In genomic region chr12:9510387-9511011, GRCh38 we compare ENCODE assay signal across 7 cellular contexts.
DNase-seq lines count a peak whose midpoint lies in the region; ATAC-seq, FAIRE-seq and TF ChIP-seq lines count a peak whose summit lies in the region.
"Not testable (repeated sequence)": the region's sequence is repeated elsewhere in the genome, so short reads cannot be mapped to it uniquely, and the experiment has no call there.

No MANE protein-coding gene starts in this region.

- H3K36me3 ChIP-seq in CD4-positive, alpha-beta memory T cell (ENCODE audit: insufficient read depth, low read length); Karpas-422 (ENCODE audit: insufficient read depth, low read length); SU-DHL-6 (ENCODE audit: low read length): not testable (repeated sequence)

- not testable (repeated sequence) for H3K36me3 Mint-ChIP-seq in CD4-positive, alpha-beta memory T cell; MCF 10A (ENCODE audit: insufficient read depth, unreplicated experiment); naive B cell

- H3K9me3 Mint-ChIP-seq in CD4-positive, alpha-beta memory T cell; MCF 10A (ENCODE audit: unreplicated experiment); naive B cell: not testable (repeated sequence)

- not testable (repeated sequence) for H3K27ac ChIP-seq in CD4-positive, alpha-beta memory T cell (ENCODE audit: low read depth, low read length)
- peak overlapping the region; percentile 60 for H3K27ac ChIP-seq in Karpas-422 (ENCODE audit: low read length)
- H3K27ac ChIP-seq in SU-DHL-6 (ENCODE audit: low read depth, low read length) = peak overlapping the region; percentile 91

- not testable (repeated sequence) for H3K79me2 ChIP-seq in Karpas-422 (ENCODE audit: low read length); SU-DHL-6 (ENCODE audit: insufficient read depth, low read length)

- BruUV-seq in MCF 10A (replicated peaks; lab: Mats Ljungman, UMichigan) = not testable (repeated sequence)

- H3K4me1 ChIP-seq in CD4-positive, alpha-beta memory T cell (ENCODE audit: insufficient read depth, low read length) = not testable (repeated sequence)
- H3K4me1 ChIP-seq in Karpas-422 (ENCODE audit: low read length) = peaks cover 28% of the 10 kb centered on the region

- peak in 1 of 2 donors; percentile 32 for ATAC-seq in naive B cell (ENCODE audit: low read depth in 2 of 2)

- H3K4me1 Mint-ChIP-seq in CD4-positive, alpha-beta memory T cell = peaks cover 0 to 16% (median 9%) of the 10 kb centered on the region in 4 donors
- H3K4me1 Mint-ChIP-seq in MCF 10A (ENCODE audit: insufficient read depth, unreplicated experiment) = not testable (repeated sequence)
- H3K4me1 Mint-ChIP-seq in naive B cell = peaks cover 0 to 34% (median 18%) of the 10 kb centered on the region in 3 donors

- not testable (repeated sequence) for H3K27me3 ChIP-seq in CD4-positive, alpha-beta memory T cell (ENCODE audit: insufficient read depth, low read length); Karpas-422 (ENCODE audit: low read length); SU-DHL-6 (ENCODE audit: low read length)

- not testable (repeated sequence) for TF ChIP-seq POLR2A in GM12891 (IDR thresholded peaks at IDR 0.05; ENCODE audit: low read depth, low read length)

- CTCF ChIA-PET in CD4-positive, alpha-beta memory T cell (lab: Charles Lee; ENCODE audit: partially characterized antibody); MCF 10A (lab: Yijun Ruan, JAX): not testable (repeated sequence)

- H4K20me1 ChIP-seq in Karpas-422 (ENCODE audit: insufficient read depth, low read depth, low read length); SU-DHL-6 (ENCODE audit: low read depth, low read length): not testable (repeated sequence)

- POLR2A ChIA-PET in CD4-positive, alpha-beta memory T cell (lab: Charles Lee; ENCODE audit: partially characterized antibody) = not testable (repeated sequence)
- POLR2A ChIA-PET in MCF 10A (lab: Yijun Ruan, JAX) = interaction anchor here (0.6 kb wide), 1 partner anchor 138 kb away, joined by 3 read pairs; no protein-coding TSS in a partner anchor

- peak; percentile 31 for FAIRE-seq in GM12891 (lab: Jason Lieb, UNC)
- peak; percentile 87 for FAIRE-seq in urothelium cell line (lab: Jason Lieb, UNC)

- peak in 3 of 5 donors; percentile 2 to 11 (median 6) for DNase-seq in CD4-positive, alpha-beta memory T cell
- DNase-seq in GM12891 (ENCODE audit: insufficient read length, low spot score); Karpas-422; MCF 10A (ENCODE audit: unreplicated experiment); naive B cell; urothelium cell line (ENCODE audit: low spot score): not testable (repeated sequence)

- peak overlapping the region; percentile 13; the same call in 1 of the 2 replicates for H3K9ac ChIP-seq in Karpas-422 (ENCODE audit: low read length)
- H3K9ac ChIP-seq in SU-DHL-6 (ENCODE audit: low read length) = peak overlapping the region; percentile 29

- H3K4me3 Mint-ChIP-seq in CD4-positive, alpha-beta memory T cell; MCF 10A (ENCODE audit: unreplicated experiment): not testable (repeated sequence)
- H3K4me3 Mint-ChIP-seq in naive B cell = peak overlapping the region in 5 of 8 donors; percentile 44 to 82 (median 52)

- H3K9me3 ChIP-seq in CD4-positive, alpha-beta memory T cell (ENCODE audit: control insufficient read depth in 1 of 2, low read length in 2 of 2); Karpas-422 (ENCODE audit: low read length); SU-DHL-6 (ENCODE audit: insufficient read depth, low read length): not testable (repeated sequence)

- not testable (repeated sequence) for H2AFZ ChIP-seq in Karpas-422 (ENCODE audit: low read length); SU-DHL-6 (ENCODE audit: low read depth, low read length, severe bottlenecking)

- H3K9me2 ChIP-seq in Karpas-422 (replicated peaks; ENCODE audit: insufficient read depth, low read length); SU-DHL-6 (replicated peaks; ENCODE audit: insufficient read depth, low read length): not testable (repeated sequence)

- intact Hi-C loops in CD4-positive, alpha-beta memory T cell (cut with micrococcal nuclease); MCF 10A (cut with micrococcal nuclease): not testable (repeated sequence)

- TF ChIP-seq CTCF in SU-DHL-6 (IDR thresholded peaks at IDR 0.05; ENCODE audit: insufficient read depth, low read length, poor library complexity, severe bottlenecking); MCF 10A (IDR thresholded peaks at IDR 0.05; ENCODE audit: unreplicated experiment): not testable (repeated sequence)

- peaks cover 15% of the 10 kb centered on the region for H3F3A ChIP-seq in SU-DHL-6 (ENCODE audit: insufficient read depth)

- H3K27ac Mint-ChIP-seq in CD4-positive, alpha-beta memory T cell = peak overlapping the region in 5 of 7 donors; percentile 39 to 70 (median 57)
- peak overlapping the region; percentile 54 for H3K27ac Mint-ChIP-seq in MCF 10A (ENCODE audit: low read depth, unreplicated experiment)
- peak overlapping the region in 5 of 6 donors; percentile 35 to 96 (median 68) for H3K27ac Mint-ChIP-seq in naive B cell

- not testable (repeated sequence) for H3K27me3 Mint-ChIP-seq in CD4-positive, alpha-beta memory T cell; MCF 10A (ENCODE audit: insufficient read depth, unreplicated experiment); naive B cell

- H3K4me2 ChIP-seq in Karpas-422 (ENCODE audit: low read depth, low read length, poor library complexity, severe bottlenecking) (peak overlapping the region; percentile 24), SU-DHL-6 (ENCODE audit: low read depth, low read length, poor library complexity, severe bottlenecking) (peak overlapping the region; percentile 55)

- H3K4me3 ChIP-seq in CD4-positive, alpha-beta memory T cell (ENCODE audit: low read length in 2 of 2); Karpas-422 (ENCODE audit: low read length); SU-DHL-6 (ENCODE audit: insufficient read depth, low read length, poor library complexity, severe bottlenecking): not testable (repeated sequence)
